Comparison of ENCODE assay signal across 2 cellular contexts in the genomic region with DNA sequence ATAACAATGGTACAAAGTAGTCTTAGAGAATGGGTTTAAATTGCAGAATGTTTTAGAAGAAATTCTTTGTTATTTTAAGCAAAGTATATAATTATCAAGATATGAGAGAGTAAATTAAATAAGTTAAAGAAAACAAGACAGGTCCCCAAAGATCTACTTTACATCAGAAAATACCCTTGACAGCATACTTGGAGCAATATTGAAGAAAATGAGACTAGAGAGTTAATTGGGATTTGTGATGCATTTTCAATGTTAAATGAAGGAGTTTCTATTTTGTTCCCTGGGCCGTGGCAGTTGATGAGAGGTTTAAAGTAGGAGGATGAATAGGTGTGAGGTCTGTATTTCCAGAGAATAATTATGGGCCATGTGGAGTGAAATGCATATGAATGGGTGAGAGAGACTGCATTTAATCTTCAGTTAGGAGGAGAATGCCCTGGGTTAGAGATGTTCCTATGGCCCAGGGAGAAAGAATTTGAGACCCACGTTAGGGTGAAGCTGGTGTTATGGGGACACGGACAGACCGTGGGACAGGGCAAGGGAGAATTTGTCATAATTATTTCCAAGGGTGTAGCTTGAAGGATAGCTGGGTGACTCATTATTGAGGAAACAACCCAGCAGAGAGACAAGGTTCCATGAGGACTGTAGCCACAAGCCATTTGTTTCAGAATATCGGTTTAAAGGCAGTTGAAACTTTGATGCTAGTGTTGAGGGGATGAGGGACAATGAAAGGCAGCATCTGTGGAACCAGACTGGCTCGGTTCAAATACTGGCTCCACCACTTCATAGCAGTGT.
TF ChIP-seq lines count a peak whose summit lies in the region.

No MANE protein-coding gene starts in this region.

TF ChIP-seq in HepG2, 621 proteins besides CTCF, POLR2A, EP300 and RAD21:
- TF ChIP-seq ATF7 (IDR thresholded peaks at IDR 0.05): no peak
- TF ChIP-seq ATF7 (CRISPR knock-in tag; IDR thresholded peaks at IDR 0.05): no peak
- TF ChIP-seq HNF4A (CRISPR knock-in tag; IDR thresholded peaks at IDR 0.05): no peak
- no peak for TF ChIP-seq ZNF543 (CRISPR knock-in tag; IDR thresholded peaks at IDR 0.05)
- no peak for TF ChIP-seq ZNF207 (IDR thresholded peaks at IDR 0.05; ENCODE audit: borderline replicate concordance)
- TF ChIP-seq AGO2 (optimal IDR thresholded peaks at IDR 0.05; ENCODE audit: low read depth, low read length): no peak
- no peak for TF ChIP-seq MED1 (CRISPR knock-in tag; IDR thresholded peaks at IDR 0.05)
- TF ChIP-seq ZNF7 (CRISPR knock-in tag; IDR thresholded peaks at IDR 0.05): no peak
- no peak for TF ChIP-seq NONO (IDR thresholded peaks at IDR 0.05)
- TF ChIP-seq NONO (CRISPR knock-in tag; conservative IDR thresholded peaks at IDR 0.05): no peak
- TF ChIP-seq ZBTB1 (CRISPR knock-in tag; IDR thresholded peaks at IDR 0.05; ENCODE audit: borderline replicate concordance): no peak
- no peak for TF ChIP-seq MEIS2 (CRISPR knock-in tag; IDR thresholded peaks at IDR 0.05)
- TF ChIP-seq KLF9 (CRISPR knock-in tag; IDR thresholded peaks at IDR 0.05; ENCODE audit: low read depth): no peak
- no peak for TF ChIP-seq ZNF563 (CRISPR knock-in tag; IDR thresholded peaks at IDR 0.05)
TF ChIP-seq in HepG2: peak in this region for 0.

TF ChIP-seq in endothelial cell of umbilical vein, 7 proteins besides CTCF, POLR2A, EP300 and RAD21:
- no peak for TF ChIP-seq MYC (IDR thresholded peaks at IDR 0.05; ENCODE audit: low read depth, low read length)
- TF ChIP-seq, protein P1, sequence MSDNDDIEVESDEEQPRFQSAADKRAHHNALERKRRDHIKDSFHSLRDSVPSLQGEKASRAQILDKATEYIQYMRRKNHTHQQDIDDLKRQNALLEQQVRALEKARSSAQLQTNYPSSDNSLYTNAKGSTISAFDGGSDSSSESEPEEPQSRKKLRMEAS (IDR thresholded peaks at IDR 0.05; ENCODE audit: insufficient read depth, insufficient read length): no peak
- no peak for TF ChIP-seq EZH2 (IDR thresholded peaks at IDR 0.05; ENCODE audit: borderline replicate concordance, low read depth, low read length, severe bottlenecking)
- TF ChIP-seq FOS (IDR thresholded peaks at IDR 0.05; ENCODE audit: borderline replicate concordance, insufficient read depth, low read length): no peak
- TF ChIP-seq GATA2 (IDR thresholded peaks at IDR 0.05; ENCODE audit: insufficient read depth, insufficient read length, low read depth, low read length): no peak
- no peak for TF ChIP-seq POLR2AphosphoS5 (IDR thresholded peaks at IDR 0.05; ENCODE audit: insufficient read depth, low read depth, low read length)
- no peak for TF ChIP-seq JUN (IDR thresholded peaks at IDR 0.05; ENCODE audit: borderline replicate concordance, insufficient read depth, insufficient read length, low read depth)
